In the genomic region with DNA sequence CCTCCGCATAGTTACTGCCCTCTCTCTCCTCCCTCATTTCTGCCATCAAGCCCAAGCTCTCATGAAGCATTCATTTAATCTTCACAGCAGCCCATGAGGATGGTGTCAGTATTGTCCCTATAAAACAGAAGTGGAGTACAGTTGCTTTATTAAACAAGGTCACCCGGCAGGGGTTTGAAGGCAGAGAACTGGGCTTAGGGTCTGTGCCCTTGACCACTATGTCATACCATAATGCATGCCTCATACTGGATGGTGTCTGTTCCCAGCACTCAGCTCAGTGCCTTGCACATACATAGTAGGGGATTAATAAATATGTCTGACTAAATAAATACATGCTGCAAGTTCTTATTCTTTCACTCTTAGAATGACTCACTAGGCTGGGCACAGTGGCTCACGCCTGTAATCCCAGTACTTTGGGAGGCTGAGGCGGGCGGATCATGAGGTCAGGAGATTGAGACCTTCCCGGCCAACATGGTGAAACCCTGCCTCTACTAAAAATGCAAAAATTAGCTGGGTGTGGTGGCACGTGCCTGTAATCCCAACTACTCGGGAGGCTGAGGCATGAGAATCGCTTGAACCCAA, we compare ENCODE assay signal across 1 cellular context.
TF ChIP-seq lines count a peak whose summit lies in the region.
"Not testable (repeated sequence)": the region's sequence is repeated elsewhere in the genome, so short reads cannot be mapped to it uniquely, and the experiment has no call there.

No MANE protein-coding gene starts in this region.

TF ChIP-seq in K562, 482 proteins besides CTCF, POLR2A, EP300 and RAD21 (continued from another document and continues in another):
- TF ChIP-seq TAF1 (IDR thresholded peaks at IDR 0.05; ENCODE audit: control insufficient read depth, extremely low read depth, insufficient read depth, low read length, severe bottlenecking) (peak; percentile 4), MECOM (CRISPR knock-in tag; IDR thresholded peaks at IDR 0.05) (peak; percentile 21; the same call in 1 of the 2 replicates), NFXL1 (CRISPR knock-in tag; IDR thresholded peaks at IDR 0.05) (peak; percentile 61; the same call in 1 of the 2 replicates), MNT (conservative IDR thresholded peaks at IDR 0.05) (0 out of 4 replicates have a peak, but pooled peaks of 1 of the 2 experiments have one; percentile 6), MAZ (CRISPR knock-in tag; conservative IDR thresholded peaks at IDR 0.05 in 1 of 2, IDR thresholded peaks at IDR 0.05 in 1 of 2) (0 out of 4 replicates have a peak, but pooled peaks of 1 of the 2 experiments have one; percentile 48), ERF (CRISPR knock-in tag; IDR thresholded peaks at IDR 0.05) (0 out of 2 replicates have a peak, but pooled peaks have one; percentile 25), ZNF592 (IDR thresholded peaks at IDR 0.05) (peak; percentile 79), SRF (CRISPR knock-in tag; IDR thresholded peaks at IDR 0.05) (0 out of 4 replicates have a peak, but pooled peaks of 1 of the 2 experiments have one; percentile 7), ZNF830 (CRISPR knock-in tag; IDR thresholded peaks at IDR 0.05) (0 out of 2 replicates have a peak, but pooled peaks have one; percentile 27), DMBX1 (CRISPR knock-in tag; IDR thresholded peaks at IDR 0.05; ENCODE audit: borderline replicate concordance) (peak; percentile 8; the same call in 1 of the 2 replicates), ETV5 (CRISPR knock-in tag; IDR thresholded peaks at IDR 0.05; ENCODE audit: low read depth) (0 out of 2 replicates have a peak, but pooled peaks have one; percentile 9), GMEB1 (CRISPR knock-in tag; IDR thresholded peaks at IDR 0.05) (0 out of 2 replicates have a peak, but pooled peaks have one; percentile 7), FOXO4 (CRISPR knock-in tag; IDR thresholded peaks at IDR 0.05) (0 out of 2 replicates have a peak, but pooled peaks have one; percentile 10), ZBTB17 (CRISPR knock-in tag; IDR thresholded peaks at IDR 0.05) (0 out of 2 replicates have a peak, but pooled peaks have one; percentile 32), KLF6 (CRISPR knock-in tag; IDR thresholded peaks at IDR 0.05; ENCODE audit: borderline replicate concordance) (0 out of 2 replicates have a peak, but pooled peaks have one; percentile 67), ELF4 (CRISPR knock-in tag; IDR thresholded peaks at IDR 0.05) (0 out of 2 replicates have a peak, but pooled peaks have one; percentile 6), E2F3 (CRISPR knock-in tag; IDR thresholded peaks at IDR 0.05) (peak; percentile 22; the same call in 1 of the 2 replicates), CBX3 (IDR thresholded peaks at IDR 0.05; ENCODE audit: borderline replicate concordance in 1 of 2, low read length in 2 of 2) (peak in 1 of 2 experiments; percentile 8; a peak in 1 of 3 replicates), BCL6 (CRISPR knock-in tag; IDR thresholded peaks at IDR 0.05) (0 out of 2 replicates have a peak, but pooled peaks have one; percentile 18), CREB3 (tag; conservative IDR thresholded peaks at IDR 0.05; ENCODE audit: low read depth) (peak; percentile 36; the same call in 1 of the 2 replicates), ZNF41 (CRISPR knock-in tag; conservative IDR thresholded peaks at IDR 0.05) (0 out of 2 replicates have a peak, but pooled peaks have one; percentile 26), ZNF79 (CRISPR knock-in tag; IDR thresholded peaks at IDR 0.05; ENCODE audit: low read depth) (0 out of 2 replicates have a peak, but pooled peaks have one; percentile 13), HBP1 (CRISPR knock-in tag; IDR thresholded peaks at IDR 0.05) (peak; percentile 50; the same call in 1 of the 2 replicates), ZNF583 (CRISPR knock-in tag; IDR thresholded peaks at IDR 0.05) (0 out of 2 replicates have a peak, but pooled peaks have one; percentile 22), TCF15 (CRISPR knock-in tag; IDR thresholded peaks at IDR 0.05) (0 out of 2 replicates have a peak, but pooled peaks have one; percentile 25), ZNF740 (tag; IDR thresholded peaks at IDR 0.05) (0 out of 4 replicates have a peak, but pooled peaks of 1 of the 2 experiments have one; percentile 17)
- TF ChIP-seq, protein P1, sequence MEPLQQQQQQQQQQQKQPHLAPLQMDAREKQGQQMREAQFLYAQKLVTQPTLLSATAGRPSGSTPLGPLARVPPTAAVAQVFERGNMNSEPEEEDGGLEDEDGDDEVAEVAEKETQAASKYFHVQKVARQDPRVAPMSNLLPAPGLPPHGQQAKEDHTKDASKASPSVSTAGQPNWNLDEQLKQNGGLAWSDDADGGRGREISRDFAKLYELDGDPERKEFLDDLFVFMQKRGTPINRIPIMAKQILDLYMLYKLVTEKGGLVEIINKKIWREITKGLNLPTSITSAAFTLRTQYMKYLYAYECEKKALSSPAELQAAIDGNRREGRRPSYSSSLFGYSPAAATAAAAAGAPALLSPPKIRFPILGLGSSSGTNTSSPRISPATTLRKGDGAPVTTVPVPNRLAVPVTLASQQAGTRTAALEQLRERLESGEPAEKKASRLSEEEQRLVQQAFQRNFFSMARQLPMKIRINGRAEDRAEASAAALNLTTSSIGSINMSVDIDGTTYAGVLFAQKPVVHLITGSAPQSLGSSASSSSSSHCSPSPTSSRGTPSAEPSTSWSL (CRISPR knock-in tag; IDR thresholded peaks at IDR 0.05; ENCODE audit: borderline replicate concordance), result peak; percentile 75; the same call in 1 of the 2 replicates
- TF ChIP-seq, protein P2, sequence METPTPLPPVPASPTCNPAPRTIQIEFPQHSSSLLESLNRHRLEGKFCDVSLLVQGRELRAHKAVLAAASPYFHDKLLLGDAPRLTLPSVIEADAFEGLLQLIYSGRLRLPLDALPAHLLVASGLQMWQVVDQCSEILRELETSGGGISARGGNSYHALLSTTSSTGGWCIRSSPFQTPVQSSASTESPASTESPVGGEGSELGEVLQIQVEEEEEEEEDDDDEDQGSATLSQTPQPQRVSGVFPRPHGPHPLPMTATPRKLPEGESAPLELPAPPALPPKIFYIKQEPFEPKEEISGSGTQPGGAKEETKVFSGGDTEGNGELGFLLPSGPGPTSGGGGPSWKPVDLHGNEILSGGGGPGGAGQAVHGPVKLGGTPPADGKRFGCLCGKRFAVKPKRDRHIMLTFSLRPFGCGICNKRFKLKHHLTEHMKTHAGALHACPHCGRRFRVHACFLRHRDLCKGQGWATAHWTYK (CRISPR knock-in tag; IDR thresholded peaks at IDR 0.05), result peak; percentile 55; the same call in 1 of the 2 replicates
- TF ChIP-seq ZNF740 (CRISPR knock-in tag; IDR thresholded peaks at IDR 0.05), result not testable (repeated sequence)
